In the genomic region with DNA sequence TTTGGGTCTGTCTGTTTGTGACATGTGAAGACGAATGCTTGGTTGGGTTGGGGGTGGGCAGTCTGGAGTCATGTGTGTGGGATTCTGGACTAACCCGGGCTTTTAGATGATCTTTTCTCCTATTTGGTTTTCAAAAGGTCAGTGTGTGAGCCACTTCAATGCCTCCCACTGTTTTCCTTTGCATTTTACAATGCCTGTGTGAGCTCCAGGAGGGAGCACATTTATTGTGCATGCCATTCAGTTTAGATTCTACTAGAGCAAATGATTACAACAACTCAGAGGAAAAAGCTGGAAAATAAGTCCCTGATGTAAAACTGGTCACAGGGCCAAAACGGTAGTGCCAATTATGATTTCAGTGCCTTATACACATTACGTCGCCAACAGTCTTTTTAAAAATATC, we compare ENCODE assay signal across 1 cellular context.
A peak's percentile ranks its signal among the peaks of the same experiment; 100 is the strongest.
TF ChIP-seq lines count a peak whose summit lies in the region.

No MANE protein-coding gene starts in this region.

TF ChIP-seq in HEK293, 187 proteins besides CTCF, POLR2A, EP300 and RAD21 (continued from another document):
- TF ChIP-seq, protein P1, sequence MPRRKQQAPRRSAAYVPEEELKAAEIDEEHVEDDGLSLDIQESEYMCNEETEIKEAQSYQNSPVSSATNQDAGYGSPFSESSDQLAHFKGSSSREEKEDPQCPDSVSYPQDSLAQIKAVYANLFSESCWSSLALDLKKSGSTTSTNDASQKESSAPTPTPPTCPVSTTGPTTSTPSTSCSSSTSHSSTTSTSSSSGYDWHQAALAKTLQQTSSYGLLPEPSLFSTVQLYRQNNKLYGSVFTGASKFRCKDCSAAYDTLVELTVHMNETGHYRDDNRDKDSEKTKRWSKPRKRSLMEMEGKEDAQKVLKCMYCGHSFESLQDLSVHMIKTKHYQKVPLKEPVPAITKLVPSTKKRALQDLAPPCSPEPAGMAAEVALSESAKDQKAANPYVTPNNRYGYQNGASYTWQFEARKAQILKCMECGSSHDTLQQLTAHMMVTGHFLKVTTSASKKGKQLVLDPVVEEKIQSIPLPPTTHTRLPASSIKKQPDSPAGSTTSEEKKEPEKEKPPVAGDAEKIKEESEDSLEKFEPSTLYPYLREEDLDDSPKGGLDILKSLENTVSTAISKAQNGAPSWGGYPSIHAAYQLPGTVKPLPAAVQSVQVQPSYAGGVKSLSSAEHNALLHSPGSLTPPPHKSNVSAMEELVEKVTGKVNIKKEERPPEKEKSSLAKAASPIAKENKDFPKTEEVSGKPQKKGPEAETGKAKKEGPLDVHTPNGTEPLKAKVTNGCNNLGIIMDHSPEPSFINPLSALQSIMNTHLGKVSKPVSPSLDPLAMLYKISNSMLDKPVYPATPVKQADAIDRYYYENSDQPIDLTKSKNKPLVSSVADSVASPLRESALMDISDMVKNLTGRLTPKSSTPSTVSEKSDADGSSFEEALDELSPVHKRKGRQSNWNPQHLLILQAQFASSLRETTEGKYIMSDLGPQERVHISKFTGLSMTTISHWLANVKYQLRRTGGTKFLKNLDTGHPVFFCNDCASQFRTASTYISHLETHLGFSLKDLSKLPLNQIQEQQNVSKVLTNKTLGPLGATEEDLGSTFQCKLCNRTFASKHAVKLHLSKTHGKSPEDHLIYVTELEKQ (tag by site-specific recombination; IDR thresholded peaks at IDR 0.05; ENCODE audit: borderline replicate concordance), result no peak
- no peak for TF ChIP-seq ZNF48 (tag by site-specific recombination; IDR thresholded peaks at IDR 0.05)
- TF ChIP-seq TRIM28 (IDR thresholded peaks at IDR 0.05; ENCODE audit: borderline replicate concordance, low read length), result peak; percentile 47; the same call in 1 of the 2 replicates
- peak; percentile 26; the same call in 1 of the 2 replicates for TF ChIP-seq ZNF600 (tag by site-specific recombination; IDR thresholded peaks at IDR 0.05)
- 0 out of 2 replicates have a peak, but pooled peaks have one; percentile 31 for TF ChIP-seq ZBTB17 (tag by site-specific recombination; IDR thresholded peaks at IDR 0.05)
- TF ChIP-seq, protein P2, sequence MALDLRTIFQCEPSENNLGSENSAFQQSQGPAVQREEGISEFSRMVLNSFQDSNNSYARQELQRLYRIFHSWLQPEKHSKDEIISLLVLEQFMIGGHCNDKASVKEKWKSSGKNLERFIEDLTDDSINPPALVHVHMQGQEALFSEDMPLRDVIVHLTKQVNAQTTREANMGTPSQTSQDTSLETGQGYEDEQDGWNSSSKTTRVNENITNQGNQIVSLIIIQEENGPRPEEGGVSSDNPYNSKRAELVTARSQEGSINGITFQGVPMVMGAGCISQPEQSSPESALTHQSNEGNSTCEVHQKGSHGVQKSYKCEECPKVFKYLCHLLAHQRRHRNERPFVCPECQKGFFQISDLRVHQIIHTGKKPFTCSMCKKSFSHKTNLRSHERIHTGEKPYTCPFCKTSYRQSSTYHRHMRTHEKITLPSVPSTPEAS (tag by site-specific recombination; IDR thresholded peaks at IDR 0.05), result no peak
- TF ChIP-seq, protein P3, sequence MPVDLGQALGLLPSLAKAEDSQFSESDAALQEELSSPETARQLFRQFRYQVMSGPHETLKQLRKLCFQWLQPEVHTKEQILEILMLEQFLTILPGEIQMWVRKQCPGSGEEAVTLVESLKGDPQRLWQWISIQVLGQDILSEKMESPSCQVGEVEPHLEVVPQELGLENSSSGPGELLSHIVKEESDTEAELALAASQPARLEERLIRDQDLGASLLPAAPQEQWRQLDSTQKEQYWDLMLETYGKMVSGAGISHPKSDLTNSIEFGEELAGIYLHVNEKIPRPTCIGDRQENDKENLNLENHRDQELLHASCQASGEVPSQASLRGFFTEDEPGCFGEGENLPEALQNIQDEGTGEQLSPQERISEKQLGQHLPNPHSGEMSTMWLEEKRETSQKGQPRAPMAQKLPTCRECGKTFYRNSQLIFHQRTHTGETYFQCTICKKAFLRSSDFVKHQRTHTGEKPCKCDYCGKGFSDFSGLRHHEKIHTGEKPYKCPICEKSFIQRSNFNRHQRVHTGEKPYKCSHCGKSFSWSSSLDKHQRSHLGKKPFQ (tag by site-specific recombination; IDR thresholded peaks at IDR 0.05), result peak; percentile 55; the same call in 1 of the 2 replicates
- TF ChIP-seq EGR2 (tag by site-specific recombination; IDR thresholded peaks at IDR 0.05; ENCODE audit: low read depth), result peak; percentile 64; the same call in 1 of the 2 replicates
- TF ChIP-seq, protein P4, sequence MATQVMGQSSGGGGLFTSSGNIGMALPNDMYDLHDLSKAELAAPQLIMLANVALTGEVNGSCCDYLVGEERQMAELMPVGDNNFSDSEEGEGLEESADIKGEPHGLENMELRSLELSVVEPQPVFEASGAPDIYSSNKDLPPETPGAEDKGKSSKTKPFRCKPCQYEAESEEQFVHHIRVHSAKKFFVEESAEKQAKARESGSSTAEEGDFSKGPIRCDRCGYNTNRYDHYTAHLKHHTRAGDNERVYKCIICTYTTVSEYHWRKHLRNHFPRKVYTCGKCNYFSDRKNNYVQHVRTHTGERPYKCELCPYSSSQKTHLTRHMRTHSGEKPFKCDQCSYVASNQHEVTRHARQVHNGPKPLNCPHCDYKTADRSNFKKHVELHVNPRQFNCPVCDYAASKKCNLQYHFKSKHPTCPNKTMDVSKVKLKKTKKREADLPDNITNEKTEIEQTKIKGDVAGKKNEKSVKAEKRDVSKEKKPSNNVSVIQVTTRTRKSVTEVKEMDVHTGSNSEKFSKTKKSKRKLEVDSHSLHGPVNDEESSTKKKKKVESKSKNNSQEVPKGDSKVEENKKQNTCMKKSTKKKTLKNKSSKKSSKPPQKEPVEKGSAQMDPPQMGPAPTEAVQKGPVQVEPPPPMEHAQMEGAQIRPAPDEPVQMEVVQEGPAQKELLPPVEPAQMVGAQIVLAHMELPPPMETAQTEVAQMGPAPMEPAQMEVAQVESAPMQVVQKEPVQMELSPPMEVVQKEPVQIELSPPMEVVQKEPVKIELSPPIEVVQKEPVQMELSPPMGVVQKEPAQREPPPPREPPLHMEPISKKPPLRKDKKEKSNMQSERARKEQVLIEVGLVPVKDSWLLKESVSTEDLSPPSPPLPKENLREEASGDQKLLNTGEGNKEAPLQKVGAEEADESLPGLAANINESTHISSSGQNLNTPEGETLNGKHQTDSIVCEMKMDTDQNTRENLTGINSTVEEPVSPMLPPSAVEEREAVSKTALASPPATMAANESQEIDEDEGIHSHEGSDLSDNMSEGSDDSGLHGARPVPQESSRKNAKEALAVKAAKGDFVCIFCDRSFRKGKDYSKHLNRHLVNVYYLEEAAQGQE (tag by site-specific recombination; IDR thresholded peaks at IDR 0.05), result no peak
- no peak for TF ChIP-seq ZNF292 (tag by site-specific recombination; IDR thresholded peaks at IDR 0.05; ENCODE audit: borderline replicate concordance, low read depth)
- TF ChIP-seq TCF7L2 (IDR thresholded peaks at IDR 0.05; ENCODE audit: borderline replicate concordance, low read depth, low read length), result 0 out of 2 replicates have a peak, but pooled peaks have one; percentile 19
- TF ChIP-seq, protein P5, sequence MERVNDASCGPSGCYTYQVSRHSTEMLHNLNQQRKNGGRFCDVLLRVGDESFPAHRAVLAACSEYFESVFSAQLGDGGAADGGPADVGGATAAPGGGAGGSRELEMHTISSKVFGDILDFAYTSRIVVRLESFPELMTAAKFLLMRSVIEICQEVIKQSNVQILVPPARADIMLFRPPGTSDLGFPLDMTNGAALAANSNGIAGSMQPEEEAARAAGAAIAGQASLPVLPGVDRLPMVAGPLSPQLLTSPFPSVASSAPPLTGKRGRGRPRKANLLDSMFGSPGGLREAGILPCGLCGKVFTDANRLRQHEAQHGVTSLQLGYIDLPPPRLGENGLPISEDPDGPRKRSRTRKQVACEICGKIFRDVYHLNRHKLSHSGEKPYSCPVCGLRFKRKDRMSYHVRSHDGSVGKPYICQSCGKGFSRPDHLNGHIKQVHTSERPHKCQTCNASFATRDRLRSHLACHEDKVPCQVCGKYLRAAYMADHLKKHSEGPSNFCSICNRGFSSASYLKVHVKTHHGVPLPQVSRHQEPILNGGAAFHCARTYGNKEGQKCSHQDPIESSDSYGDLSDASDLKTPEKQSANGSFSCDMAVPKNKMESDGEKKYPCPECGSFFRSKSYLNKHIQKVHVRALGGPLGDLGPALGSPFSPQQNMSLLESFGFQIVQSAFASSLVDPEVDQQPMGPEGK (tag by site-specific recombination; IDR thresholded peaks at IDR 0.05), result no peak
- TF ChIP-seq ZIC2 (tag by site-specific recombination; IDR thresholded peaks at IDR 0.05), result peak; percentile 53; the same call in 1 of the 2 replicates
- TF ChIP-seq FEZF1 (tag by site-specific recombination; IDR thresholded peaks at IDR 0.05), result peak; percentile 91
- TF ChIP-seq, protein P6, sequence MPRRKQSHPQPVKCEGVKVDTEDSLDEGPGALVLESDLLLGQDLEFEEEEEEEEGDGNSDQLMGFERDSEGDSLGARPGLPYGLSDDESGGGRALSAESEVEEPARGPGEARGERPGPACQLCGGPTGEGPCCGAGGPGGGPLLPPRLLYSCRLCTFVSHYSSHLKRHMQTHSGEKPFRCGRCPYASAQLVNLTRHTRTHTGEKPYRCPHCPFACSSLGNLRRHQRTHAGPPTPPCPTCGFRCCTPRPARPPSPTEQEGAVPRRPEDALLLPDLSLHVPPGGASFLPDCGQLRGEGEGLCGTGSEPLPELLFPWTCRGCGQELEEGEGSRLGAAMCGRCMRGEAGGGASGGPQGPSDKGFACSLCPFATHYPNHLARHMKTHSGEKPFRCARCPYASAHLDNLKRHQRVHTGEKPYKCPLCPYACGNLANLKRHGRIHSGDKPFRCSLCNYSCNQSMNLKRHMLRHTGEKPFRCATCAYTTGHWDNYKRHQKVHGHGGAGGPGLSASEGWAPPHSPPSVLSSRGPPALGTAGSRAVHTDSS (tag by site-specific recombination; IDR thresholded peaks at IDR 0.05), result no peak
- no peak for TF ChIP-seq GLI4 (tag by site-specific recombination; IDR thresholded peaks at IDR 0.05)
- TF ChIP-seq OSR2 (tag by site-specific recombination; IDR thresholded peaks at IDR 0.05), result peak; percentile 68
- TF ChIP-seq ZNF791 (tag by site-specific recombination; IDR thresholded peaks at IDR 0.05), result no peak
- TF ChIP-seq GLIS1 (tag by site-specific recombination; IDR thresholded peaks at IDR 0.05), result peak; percentile 91
- peak; percentile 57 for TF ChIP-seq ZNF585B (tag by site-specific recombination; IDR thresholded peaks at IDR 0.05)
- no peak for TF ChIP-seq ZBTB7A (tag by site-specific recombination; IDR thresholded peaks at IDR 0.05; ENCODE audit: low read depth)
- TF ChIP-seq ZFHX2 (tag by site-specific recombination; conservative IDR thresholded peaks at IDR 0.05), result peak; percentile 76
- TF ChIP-seq ZNF324 (tag by site-specific recombination; IDR thresholded peaks at IDR 0.05), result no peak
- TF ChIP-seq IKZF3 (tag by site-specific recombination; IDR thresholded peaks at IDR 0.05), result peak; percentile 52; the same call in 1 of the 2 replicates
- TF ChIP-seq, protein P7, sequence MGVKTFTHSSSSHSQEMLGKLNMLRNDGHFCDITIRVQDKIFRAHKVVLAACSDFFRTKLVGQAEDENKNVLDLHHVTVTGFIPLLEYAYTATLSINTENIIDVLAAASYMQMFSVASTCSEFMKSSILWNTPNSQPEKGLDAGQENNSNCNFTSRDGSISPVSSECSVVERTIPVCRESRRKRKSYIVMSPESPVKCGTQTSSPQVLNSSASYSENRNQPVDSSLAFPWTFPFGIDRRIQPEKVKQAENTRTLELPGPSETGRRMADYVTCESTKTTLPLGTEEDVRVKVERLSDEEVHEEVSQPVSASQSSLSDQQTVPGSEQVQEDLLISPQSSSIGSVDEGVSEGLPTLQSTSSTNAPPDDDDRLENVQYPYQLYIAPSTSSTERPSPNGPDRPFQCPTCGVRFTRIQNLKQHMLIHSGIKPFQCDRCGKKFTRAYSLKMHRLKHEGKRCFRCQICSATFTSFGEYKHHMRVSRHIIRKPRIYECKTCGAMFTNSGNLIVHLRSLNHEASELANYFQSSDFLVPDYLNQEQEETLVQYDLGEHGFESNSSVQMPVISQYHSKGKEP (tag by site-specific recombination; IDR thresholded peaks at IDR 0.05), result peak; percentile 78
- no peak for TF ChIP-seq ZNF785 (tag by site-specific recombination; IDR thresholded peaks at IDR 0.05)
- TF ChIP-seq ZNF157 (tag by site-specific recombination; IDR thresholded peaks at IDR 0.05), result no peak
- TF ChIP-seq, protein P8, sequence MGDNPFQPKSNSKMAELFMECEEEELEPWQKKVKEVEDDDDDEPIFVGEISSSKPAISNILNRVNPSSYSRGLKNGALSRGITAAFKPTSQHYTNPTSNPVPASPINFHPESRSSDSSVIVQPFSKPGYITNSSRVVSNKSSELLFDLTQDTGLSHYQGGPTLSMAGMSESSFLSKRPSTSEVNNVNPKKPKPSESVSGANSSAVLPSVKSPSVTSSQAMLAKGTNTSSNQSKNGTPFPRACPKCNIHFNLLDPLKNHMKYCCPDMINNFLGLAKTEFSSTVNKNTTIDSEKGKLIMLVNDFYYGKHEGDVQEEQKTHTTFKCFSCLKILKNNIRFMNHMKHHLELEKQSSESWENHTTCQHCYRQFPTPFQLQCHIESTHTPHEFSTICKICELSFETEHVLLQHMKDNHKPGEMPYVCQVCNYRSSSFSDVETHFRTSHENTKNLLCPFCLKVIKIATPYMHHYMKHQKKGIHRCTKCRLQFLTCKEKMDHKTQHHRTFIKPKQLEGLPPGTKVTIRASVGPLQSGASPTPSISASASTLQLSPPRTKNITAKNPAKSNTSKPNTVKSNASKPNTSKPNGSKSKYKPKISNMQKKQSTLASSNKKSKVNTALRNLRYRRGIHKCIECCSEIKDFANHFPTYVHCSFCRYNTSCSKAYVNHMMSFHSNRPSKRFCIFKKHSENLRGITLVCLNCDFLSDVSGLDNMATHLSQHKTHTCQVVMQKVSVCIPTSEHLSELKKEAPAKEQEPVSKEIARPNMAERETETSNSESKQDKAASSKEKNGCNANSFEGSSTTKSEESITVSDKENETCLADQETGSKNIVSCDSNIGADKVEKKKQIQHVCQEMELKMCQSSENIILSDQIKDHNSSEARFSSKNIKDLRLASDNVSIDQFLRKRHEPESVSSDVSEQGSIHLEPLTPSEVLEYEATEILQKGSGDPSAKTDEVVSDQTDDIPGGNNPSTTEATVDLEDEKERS (tag by site-specific recombination; IDR thresholded peaks at IDR 0.05), result no peak
- TF ChIP-seq, protein P9, sequence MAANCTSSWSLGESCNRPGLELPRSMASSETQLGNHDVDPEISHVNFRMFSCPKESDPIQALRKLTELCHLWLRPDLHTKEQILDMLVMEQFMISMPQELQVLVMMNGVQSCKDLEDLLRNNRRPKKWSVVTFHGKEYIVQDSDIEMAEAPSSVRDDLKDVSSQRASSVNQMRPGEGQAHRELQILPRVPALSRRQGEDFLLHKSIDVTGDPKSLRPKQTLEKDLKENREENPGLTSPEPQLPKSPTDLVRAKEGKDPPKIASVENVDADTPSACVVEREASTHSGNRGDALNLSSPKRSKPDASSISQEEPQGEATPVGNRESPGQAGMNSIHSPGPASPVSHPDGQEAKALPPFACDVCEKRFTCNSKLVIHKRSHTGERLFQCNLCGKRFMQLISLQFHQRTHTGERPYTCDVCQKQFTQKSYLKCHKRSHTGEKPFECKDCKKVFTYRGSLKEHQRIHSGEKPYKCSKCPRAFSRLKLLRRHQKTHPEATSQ (tag by site-specific recombination; IDR thresholded peaks at IDR 0.05), result no peak
